ENCODE assay signal across 8 cellular contexts in the genomic region with DNA sequence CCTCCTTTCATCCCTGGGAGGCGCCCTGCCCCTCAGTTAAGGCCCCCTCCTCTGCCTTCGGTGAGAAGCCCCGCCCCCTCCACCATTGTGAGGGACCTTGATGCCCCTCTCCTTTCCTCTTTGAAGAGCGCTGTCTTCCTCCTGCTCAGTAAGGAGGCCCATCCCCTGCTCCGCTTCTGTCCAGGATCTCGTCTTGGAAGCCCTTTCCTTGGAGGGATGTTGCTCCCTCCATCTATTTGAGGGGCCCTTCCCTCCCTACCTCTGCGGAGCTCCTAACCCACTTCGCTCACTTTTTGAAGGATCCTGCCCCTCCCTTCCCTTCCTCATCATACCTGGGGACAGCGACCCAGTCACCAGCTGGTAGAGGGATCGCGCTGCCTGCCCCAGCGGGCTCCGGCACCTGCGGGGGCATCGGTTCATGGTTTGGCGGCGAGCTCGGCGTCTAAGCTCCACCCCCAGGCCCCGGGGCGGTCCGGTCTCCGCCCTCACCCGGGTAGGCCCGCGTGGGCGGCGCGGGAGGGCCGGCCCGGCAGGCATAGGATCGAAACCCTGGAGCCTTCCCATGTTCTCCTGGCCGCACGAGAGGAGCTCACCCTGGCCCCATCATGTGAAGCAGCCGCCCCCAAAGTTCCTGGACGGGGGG. TPM values are rescaled to one million over a fixed set of nuclear protein-coding genes. Genes with fewer than 3 reads are reported as not detected.
A peak's percentile ranks its signal among the peaks of the same experiment; 100 is the strongest.
DNase-seq lines count a peak whose midpoint lies in the region; ATAC-seq, FAIRE-seq and TF ChIP-seq lines count a peak whose summit lies in the region.

No MANE protein-coding gene starts in this region.

- ATAC-seq in K562 (peak; percentile 81), HG03097 (IDR thresholded peaks at IDR 0.05; ENCODE audit: low FRiP score, unreplicated experiment) (no peak)

- DNase-seq in NCI-H2081 (lab: John Stamatoyannopoulos, UW) (peak; percentile 6 to 7), NCI-H2081 treated with DMSO at 0.1 percent for 48 hours (lab: John Stamatoyannopoulos, UW) (no peak), T follicular helper cell (ENCODE audit: low read depth) (peak; percentile 47), K562 (ENCODE audit: extremely low read depth in 1 of 4, low spot score in 3 of 4) (peak; percentile 57 to 85 (median 80)), SW 1271 (lab: John Stamatoyannopoulos, UW) (no peak)
- peak; percentile 80 for DNase-seq in stimulated activated CD4-positive, alpha-beta T cell treated with anti-CD3 and anti-CD28 coated beads, Interleukin-15, amount 100 ng/mL, for 24 hours

- H3K4me2 ChIP-seq in K562 (ENCODE audit: insufficient read depth, low read length), result peak overlapping the region; percentile 41

- CTCF ChIA-PET in K562 (lab: Yijun Ruan, JAX; ENCODE audit: low intra/inter-chr PET ratio), result interaction anchor here (0.6 to 2.5 kb wide), 3 partner anchors 197 to 233 kb away, joined by 5 to 29 read pairs (median 5); no protein-coding TSS in a partner anchor

- H3K9me3 ChIP-seq in K562 (replicated peaks; ENCODE audit: control insufficient read depth, insufficient read depth, low read depth, low read length) (no peaks in the 10 kb centered on the region), iPS-18a (ENCODE audit: control insufficient read depth, low read depth, low read length) (no peaks in the 10 kb centered on the region)

- H3K4me3 ChIP-seq in K562, result peak overlapping the region; percentile 11; the same call in 1 of the 2 replicates
- peak overlapping the region; percentile 78 for H3K4me3 ChIP-seq in iPS-18a (ENCODE audit: low read length)

- TF ChIP-seq CTCF in K562 (IDR thresholded peaks at IDR 0.05 in 2 of 3, conservative IDR thresholded peaks at IDR 0.05 in 1 of 3; ENCODE audit: insufficient read depth in 2 of 3, low read depth in 1 of 3, low read length in 3 of 3), result no peak

- 38% methylated on average over 6 of the region's 36 CpGs for WGBS in K562 (ENCODE audit: insufficient coverage, low coverage, missing lambda C conversion rate)

- H3K9ac ChIP-seq in K562 (ENCODE audit: insufficient read depth in 1 of 2, low read depth in 2 of 2, low read length in 2 of 2), result 0 out of 4 replicates have a peak overlapping the region, but pooled peaks of 1 of the 2 experiments have one; percentile 8
- H3K9ac ChIP-seq in iPS-18a (ENCODE audit: low read length), result peak overlapping the region; percentile 38

- POLR2A ChIA-PET in K562 (lab: Yijun Ruan, JAX), result interaction anchor here (0.6 to 2.1 kb wide), 3 partner anchors 26 to 216 kb away, joined by 3 to 10 read pairs (median 6); partner anchors contain the start of gene ARMH3

- H3K27me3 ChIP-seq in K562 (ENCODE audit: control insufficient read depth in 2 of 2, insufficient read depth in 2 of 2, low read length in 2 of 2), result no peaks in the 10 kb centered on the region
- H3K27me3 ChIP-seq in iPS-18a (ENCODE audit: control insufficient read depth, insufficient read depth, low read length), result peaks cover 23% of the 10 kb centered on the region

- no peak for TF ChIP-seq RAD21 in K562 (CRISPR knock-in tag; conservative IDR thresholded peaks at IDR 0.05 in 1 of 2, IDR thresholded peaks at IDR 0.05 in 1 of 2)

- in situ Hi-C loops in K562 (cut with MboI), result loop anchor here (5.0 to 25.0 kb wide), 6 partner anchors 203 to 773 kb away; partner anchors contain the start of genes ACTR1A, CUEDC2 and SUFU

- H3K27ac ChIP-seq in K562 (ENCODE audit: extremely low read depth, low read depth, low read length) (no peak overlapping the region), iPS-18a (ENCODE audit: low read length) (no peak overlapping the region)

- intact Hi-C loops in K562 (cut with micrococcal nuclease), result loop anchor here (5.0 to 10.0 kb wide), 2 partner anchors 218 to 275 kb away; partner anchors contain the start of gene ARMH3

- no peak for TF ChIP-seq EP300 in K562 (IDR thresholded peaks at IDR 0.05; ENCODE audit: low read length)

- no peak overlapping the region for H2AFZ ChIP-seq in K562 (ENCODE audit: low read depth, low read length)

- no TSS peak for BruUV-seq in K562 (replicated peaks; lab: Mats Ljungman, UMichigan)

- H4K20me1 ChIP-seq in K562 (replicated peaks; ENCODE audit: control insufficient read depth, insufficient read depth, low read length), result 0 out of 2 replicates have a peak, but pooled peaks cover 5% of the 10 kb centered on the region

- H3K36me3 ChIP-seq in K562 (ENCODE audit: control insufficient read depth, insufficient read depth, low read length) (peaks cover 4% of the 10 kb centered on the region; the same call in 1 of the 3 replicates), iPS-18a (ENCODE audit: control insufficient read depth, low read depth, low read length) (no peaks in the 10 kb centered on the region)

- no peaks in the 10 kb centered on the region for H3K79me2 ChIP-seq in K562 (ENCODE audit: control insufficient read depth, insufficient read depth, low read length)

- FAIRE-seq in K562 (lab: Jason Lieb, UNC), result no peak

- peaks cover 7 to 23% of the 10 kb centered on the region in 2 experiments; a peak in 4 of 5 replicates for H3K4me1 ChIP-seq in K562 (replicated peaks in 1 of 2; ENCODE audit: control insufficient read depth in 2 of 2, insufficient read depth in 2 of 2, low read length in 2 of 2)
- peaks cover 11% of the 10 kb centered on the region for H3K4me1 ChIP-seq in iPS-18a (ENCODE audit: control insufficient read depth, low read depth, low read length)

- H3K9me1 ChIP-seq in K562 (ENCODE audit: control insufficient read depth, insufficient read depth, low read length), result no peaks in the 10 kb centered on the region

- TF ChIP-seq POLR2A in K562 (conservative IDR thresholded peaks at IDR 0.05), result no peak

TF ChIP-seq in K562, 482 proteins besides CTCF, POLR2A, EP300 and RAD21 (continues in another document):
- peak; percentile 64; the same call in 1 of the 2 replicates for TF ChIP-seq POLR2G (IDR thresholded peaks at IDR 0.05; ENCODE audit: low read depth, low read length)
- no peak for TF ChIP-seq ZNF764 (CRISPR knock-in tag; IDR thresholded peaks at IDR 0.05; ENCODE audit: low read depth)
- TF ChIP-seq FIP1L1 (IDR thresholded peaks at IDR 0.05; ENCODE audit: low read depth, low read length, poor library complexity, severe bottlenecking), result no peak

RNA-seq across cellular contexts. Expression of gene KCNIP2, which starts 4.1 kb away (rescaled TPM):
- total RNA-seq in K562 (2011; cell fraction: chromatin; rRNA removed; ENCODE audit: low replicate concordance), result 32.6 and 43.2 TPM in 2 replicates
- total RNA-seq in K562 (2011; cell fraction: nucleolus; rRNA removed), result 16.7 and 18.7 TPM in 2 replicates
- 49.0 and 80.9 TPM in 2 replicates for total RNA-seq in K562 (2011; cell fraction: nucleoplasm; rRNA removed)
- 2.9 and 4.2 TPM in 2 replicates for total RNA-seq in K562 (2014; rRNA removed)
- total RNA-seq in K562 (2014; rRNA removed; fragmentation: Illumina TruSeq; extraction: Trizol), result 2.9 and 4.0 TPM in 2 replicates
- total RNA-seq in K562 (2015; rRNA removed; fragmentation: Illumina TruSeq; extraction: Trizol), result 3.2 and 4.1 TPM in 2 replicates
- 4.8 and 7.6 TPM in 2 replicates for total RNA-seq in K562 (2021)
- polyA plus RNA-seq in K562 (2011; rRNA removed), result 7.1 and 9.5 TPM in 2 replicates
- polyA plus RNA-seq in K562 (2011; cell fraction: cytosol; rRNA removed), result 1.7 and 3.2 TPM in 2 replicates
- 57.8 and 62.2 TPM in 2 replicates for polyA plus RNA-seq in K562 (2011; cell fraction: nucleus; rRNA removed)
- 6.0 and 9.6 TPM in 2 replicates for polyA plus RNA-seq in K562 (2012)
- 6.3 and 7.9 TPM in 2 replicates for polyA plus RNA-seq in K562 (2014; fragmentation: Illumina TruSeq; extraction: Trizol)
- 1 to 10 TPM; 2.5 to 3.2 TPM for polyA plus RNA-seq in K562 (2014; fragmentation: Nextera tagmentation; extraction: Ambion mirVana)
- polyA plus RNA-seq in K562 (2014; rRNA removed), result 6.2 and 6.6 TPM in 2 replicates
- 2.1 and 4.6 TPM in 2 replicates for polyA minus RNA-seq in K562 (2011; rRNA and poly(A)+ RNA removed)
- polyA minus RNA-seq in K562 (2011; cell fraction: cytosol; rRNA and poly(A)+ RNA removed), result 0.91 TPM in 1 of 2 replicates, not detected in the other
- 5.5 and 11.3 TPM in 2 replicates for polyA minus RNA-seq in K562 (2011; cell fraction: nucleus; rRNA and poly(A)+ RNA removed)

RNA-seq across cellular contexts. Expression of gene OGA, which starts 21.3 kb away (rescaled TPM):
- total RNA-seq in K562 (2011; cell fraction: chromatin; rRNA removed; ENCODE audit: low replicate concordance), result 146 and 468 TPM in 2 replicates
- total RNA-seq in K562 (2011; cell fraction: nucleolus; rRNA removed), result 65.4 and 98.2 TPM in 2 replicates
- total RNA-seq in K562 (2011; cell fraction: nucleoplasm; rRNA removed), result 193 and 258 TPM in 2 replicates
- total RNA-seq in K562 (2014; rRNA removed) (47.5 and 51.3 TPM in 2 replicates), K562 (2014; rRNA removed; fragmentation: Illumina TruSeq; extraction: Trizol) (67.1 and 72.2 TPM in 2 replicates), K562 (2015; rRNA removed; fragmentation: Illumina TruSeq; extraction: Trizol) (58.4 and 60.7 TPM in 2 replicates), K562 (2021) (41.6 and 54.3 TPM in 2 replicates)
- polyA plus RNA-seq in K562 (2011; rRNA removed) (73.5 and 79.9 TPM in 2 replicates), K562 (2014; fragmentation: Illumina TruSeq; extraction: Trizol) (61.1 and 61.2 TPM in 2 replicates), K562 (2014; fragmentation: Nextera tagmentation; extraction: Ambion mirVana) (10 to 100 TPM; 13.5 to 18.6 TPM), K562 (2014; rRNA removed) (59.5 and 61.8 TPM in 2 replicates)
- 7.7 and 23.2 TPM in 2 replicates for polyA plus RNA-seq in K562 (2011; cell fraction: cytosol; rRNA removed)
- polyA plus RNA-seq in K562 (2011; cell fraction: nucleus; rRNA removed), result 116 and 157 TPM in 2 replicates
- 42.3 and 50.2 TPM in 2 replicates for polyA plus RNA-seq in K562 (2012)
- 82.2 and 103 TPM in 2 replicates for polyA minus RNA-seq in K562 (2011; rRNA and poly(A)+ RNA removed)
- 25.0 and 32.5 TPM in 2 replicates for polyA minus RNA-seq in K562 (2011; cell fraction: cytosol; rRNA and poly(A)+ RNA removed)
- polyA minus RNA-seq in K562 (2011; cell fraction: nucleus; rRNA and poly(A)+ RNA removed), result 36.2 and 78.1 TPM in 2 replicates

RNA-seq across cellular contexts. Expression of gene NPM3, which starts 56.3 kb away (rescaled TPM):
- 7.6 and 17.3 TPM in 2 replicates for total RNA-seq in K562 (2011; cell fraction: chromatin; rRNA removed; ENCODE audit: low replicate concordance)
- 26.8 and 34.0 TPM in 2 replicates for total RNA-seq in K562 (2011; cell fraction: nucleolus; rRNA removed)
- total RNA-seq in K562 (2011; cell fraction: nucleoplasm; rRNA removed), result 22.0 and 23.0 TPM in 2 replicates
- total RNA-seq in K562 (2014; rRNA removed), result 171 and 204 TPM in 2 replicates
- 85.8 and 114 TPM in 2 replicates for total RNA-seq in K562 (2014; rRNA removed; fragmentation: Illumina TruSeq; extraction: Trizol)
- total RNA-seq in K562 (2015; rRNA removed; fragmentation: Illumina TruSeq; extraction: Trizol), result 108 and 112 TPM in 2 replicates
- 147 and 148 TPM in 2 replicates for total RNA-seq in K562 (2021)
- 88.9 and 97.4 TPM in 2 replicates for polyA plus RNA-seq in K562 (2011; rRNA removed)
- 141 and 176 TPM in 2 replicates for polyA plus RNA-seq in K562 (2011; cell fraction: cytosol; rRNA removed)
- polyA plus RNA-seq in K562 (2011; cell fraction: nucleus; rRNA removed), result 72.2 and 89.1 TPM in 2 replicates
- polyA plus RNA-seq in K562 (2012), result 76.1 and 130 TPM in 2 replicates
- 204 and 239 TPM in 2 replicates for polyA plus RNA-seq in K562 (2014; fragmentation: Illumina TruSeq; extraction: Trizol)
- polyA plus RNA-seq in K562 (2014; fragmentation: Nextera tagmentation; extraction: Ambion mirVana), result 10 to 100 TPM; 15.2 to 54.4 TPM
- polyA plus RNA-seq in K562 (2014; rRNA removed), result 161 and 168 TPM in 2 replicates
- polyA minus RNA-seq in K562 (2011; rRNA and poly(A)+ RNA removed), result 48.1 and 61.6 TPM in 2 replicates
- polyA minus RNA-seq in K562 (2011; cell fraction: cytosol; rRNA and poly(A)+ RNA removed), result 36.0 and 44.2 TPM in 2 replicates
- 11.2 and 12.2 TPM in 2 replicates for polyA minus RNA-seq in K562 (2011; cell fraction: nucleus; rRNA and poly(A)+ RNA removed)

Comparison
In these comparisons a context has a peak if more than half of its experiments do, and no peak if none do; other contexts are left out.
1. DNase-seq: peak in NCI-H2081 (2 of 2), T follicular helper cell (single experiment), K562 (4 of 4) and stimulated activated CD4-positive, alpha-beta T cell treated with anti-CD3 and anti-CD28 coated beads, Interleukin-15, amount 100 ng/mL, for 24 hours (single experiment); none in NCI-H2081 treated with DMSO at 0.1 percent for 48 hours (single experiment) and SW 1271 (0 of 2).